In genomic region chr4:15848191-15848842, GRCh38 we compare ENCODE assay signal across 22 cellular contexts.
DNase-seq lines count a peak whose midpoint lies in the region; ATAC-seq and TF ChIP-seq lines count a peak whose summit lies in the region.
"Had no signal": no experiment of that assay in that cellular context is flagged by ENCODE, and none has a peak within 500 bp of the region (broad histone marks: within the 10 kb centered on the region; RNA-seq: fewer than 3 reads in every experiment).

No MANE protein-coding gene starts in this region.

- CTCF ChIA-PET in HCT116 (lab: Charles Lee) = interaction anchor here (1.2 to 2.7 kb wide), 4 partner anchors 22 to 108 kb away, joined by 4 to 12 read pairs (median 10); no protein-coding TSS in a partner anchor

- POLR2A ChIA-PET in HCT116 (lab: Charles Lee) = no interaction called here

- H3K9me3 ChIP-seq in DND-41 (ENCODE audit: insufficient read depth, low read length, severe bottlenecking) = no peaks in the 10 kb centered on the region
- no peaks in the 10 kb centered on the region for H3K9me3 ChIP-seq in HCT116 (ENCODE audit: control insufficient read depth in 1 of 2, insufficient read depth in 1 of 2, low read depth in 1 of 2, low read length in 2 of 2)
- H3K9me3 ChIP-seq: upper lobe of left lung had no signal

- H3K4me2 ChIP-seq in DND-41 (ENCODE audit: insufficient read depth, low read length) (no peak overlapping the region), HCT116 (ENCODE audit: low read length) (peak overlapping the region; percentile 1; the same call in 1 of the 2 replicates)

- H3K36me3 ChIP-seq in DND-41 (ENCODE audit: insufficient read depth, low read length) = peaks cover 52% of the 10 kb centered on the region
- no peaks in the 10 kb centered on the region for H3K36me3 ChIP-seq in HCT116 (ENCODE audit: control insufficient read depth in 1 of 2, insufficient read depth in 2 of 2, low read length in 2 of 2)
- H3K36me3 ChIP-seq: upper lobe of left lung had no signal

- in situ Hi-C loops in astrocyte of the spinal cord (cut with HindIII; ENCODE audit: low sequenced_read_pairs) = no loop called here

- intact Hi-C loops in HCT116 (cut with micrococcal nuclease) = no loop called here

- no peaks in the 10 kb centered on the region for H3K9me2 ChIP-seq in HCT116 (ENCODE audit: insufficient read depth)

- DNase-seq in DND-41 = peak; percentile 28
- peak; percentile 10 for DNase-seq in HCT116 (ENCODE audit: low read depth, low spot score)
- DNase-seq in astrocyte of the spinal cord (ENCODE audit: low read depth, low spot score) = peak; percentile 9
- DNase-seq in foreskin keratinocyte = peak in 1 of 2 donors; percentile 73
- no peak for DNase-seq in DMS114 treated with DMSO at 0.1 percent for 48 hours (lab: John Stamatoyannopoulos, UW; ENCODE audit: unreplicated experiment)
- no peak for DNase-seq in stimulated activated CD4-positive, alpha-beta T cell treated with anti-CD3 and anti-CD28 coated beads, Interleukin-2, amount 100 ng/mL, for 48 hours
- DNase-seq in NCI-H748 (lab: John Stamatoyannopoulos, UW; ENCODE audit: unreplicated experiment) = no peak
- DNase-seq: activated CD4-positive, alpha-beta T cell treated with anti-CD3 and anti-CD28 coated beads for 36 hours; AML-193; COR-L47; cortex of kidney; foreskin melanocyte; hypothalamus; islet precursor cell; MV-4-11; NCI-H187 treated with DMSO at 0.1 percent for 48 hours; NCI-H446 treated with DMSO at 0.1 percent for 48 hours; occipital lobe; retina; upper lobe of left lung had no signal

- H3K4me3 ChIP-seq in DND-41 (ENCODE audit: low read depth in 1 of 2, low read length in 2 of 2) (no peak overlapping the region), HCT116 (replicated peaks in 1 of 2; ENCODE audit: low read depth in 1 of 2, low read length in 2 of 2) (no peak overlapping the region), astrocyte of the spinal cord (ENCODE audit: low read depth, low read length) (no peak overlapping the region)
- H3K4me3 ChIP-seq: lung, upper lobe of left lung had no signal

- BruUV-seq in HCT116 (replicated peaks; lab: Mats Ljungman, UMichigan) = no TSS peak

- peak; percentile 69 for ATAC-seq in DND-41 (ENCODE audit: insufficient read depth, low read depth)
- peak; percentile 73 for ATAC-seq in HCT116
- peak; percentile 70 for ATAC-seq in foreskin keratinocyte
- ATAC-seq: activated CD4-positive, alpha-beta T cell treated with anti-CD3 and anti-CD28 coated beads for 36 hours; activated naive CD4-positive, alpha-beta T cell treated with anti-CD3 and anti-CD28 coated beads, Interleukin-2, amount 50 U/mL, for 72 hours had no signal

- H3K4me1 ChIP-seq in DND-41 (ENCODE audit: insufficient read depth, low read length) (no peaks in the 10 kb centered on the region), HCT116 (ENCODE audit: control insufficient read depth in 1 of 2, insufficient read depth in 2 of 2, low read length in 2 of 2) (peaks cover 0 to 8% of the 10 kb centered on the region in 2 experiments; a peak in 1 of 4 replicates), foreskin keratinocyte (peaks cover 11% of the 10 kb centered on the region)
- H3K4me1 ChIP-seq: upper lobe of left lung had no signal

- no peak for TF ChIP-seq POLR2A in HCT116 (IDR thresholded peaks at IDR 0.05; ENCODE audit: borderline replicate concordance, extremely low read depth, insufficient read depth, insufficient read length)

- TF ChIP-seq CTCF in DND-41 (IDR thresholded peaks at IDR 0.05; ENCODE audit: borderline replicate concordance, extremely low read depth, low read length, poor library complexity, severe bottlenecking) = peak; percentile 32
- peak in 2 of 3 experiments; percentile 44 to 49; a peak in 4 of 6 replicates for TF ChIP-seq CTCF in HCT116 (IDR thresholded peaks at IDR 0.05 in 2 of 3, conservative IDR thresholded peaks at IDR 0.05 in 1 of 3; ENCODE audit: borderline replicate concordance in 1 of 3, insufficient read depth in 1 of 3, low read depth in 2 of 3, low read length in 2 of 3)
- no peak for TF ChIP-seq CTCF in astrocyte of the spinal cord (IDR thresholded peaks at IDR 0.05; ENCODE audit: low read depth, low read length)
- peak; percentile 44 for TF ChIP-seq CTCF in foreskin keratinocyte (conservative IDR thresholded peaks at IDR 0.05)

- no peak overlapping the region for H2AFZ ChIP-seq in DND-41 (ENCODE audit: low read depth, low read length)
- H2AFZ ChIP-seq in HCT116 (ENCODE audit: low read depth, low read length, poor library complexity, severe bottlenecking) = peak overlapping the region; percentile 13

- H3K79me2 ChIP-seq in DND-41 (ENCODE audit: insufficient read depth, low read length) (no peaks in the 10 kb centered on the region), HCT116 (ENCODE audit: insufficient read depth, low read length) (no peaks in the 10 kb centered on the region)

- H3K27me3 ChIP-seq in DND-41 (ENCODE audit: insufficient read depth, low read length, poor library complexity) (no peaks in the 10 kb centered on the region), HCT116 (ENCODE audit: insufficient read depth, low read length) (no peaks in the 10 kb centered on the region), foreskin keratinocyte (no peaks in the 10 kb centered on the region)
- H3K27me3 ChIP-seq: upper lobe of left lung had no signal

- no peak overlapping the region for H3K27ac ChIP-seq in DND-41 (ENCODE audit: low read length)
- H3K27ac ChIP-seq in HCT116 (ENCODE audit: low read depth, low read length) = no peak overlapping the region
- no peak overlapping the region for H3K27ac ChIP-seq in foreskin keratinocyte
- H3K27ac ChIP-seq: upper lobe of left lung had no signal

- TF ChIP-seq RAD21 in HCT116 (IDR thresholded peaks at IDR 0.05; ENCODE audit: low read depth) = peak; percentile 23; the same call in 1 of the 2 replicates

- RAD21 ChIA-PET in HCT116 (lab: Charles Lee; ENCODE audit: low non-redundant PET in 1 of 2, low total read pairs in 2 of 2, uncharacterized antibody in 2 of 2, unreplicated experiment in 2 of 2) = interaction anchor here (0.9 to 1.5 kb wide), 3 partner anchors 43 to 108 kb away, joined by 4 to 8 read pairs (median 5); no protein-coding TSS in a partner anchor

- peaks cover 22% of the 10 kb centered on the region; the same call in 1 of the 2 replicates for H4K20me1 ChIP-seq in DND-41 (ENCODE audit: insufficient read depth, low read length)
- no peaks in the 10 kb centered on the region for H4K20me1 ChIP-seq in HCT116 (ENCODE audit: insufficient read depth)

- no peak overlapping the region for H3K9ac ChIP-seq in DND-41 (ENCODE audit: low read depth, low read length)
- no peak overlapping the region for H3K9ac ChIP-seq in HCT116 (ENCODE audit: low read length)

TF ChIP-seq in HCT116, 20 proteins besides CTCF, POLR2A, EP300 and RAD21 (continues in another document):
- TF ChIP-seq ZFX (IDR thresholded peaks at IDR 0.05) (no peak), MAX (IDR thresholded peaks at IDR 0.05) (no peak), ZBTB33 (IDR thresholded peaks at IDR 0.05; ENCODE audit: extremely low read depth, insufficient replicate concordance, low read length) (no peak), EGR1 (IDR thresholded peaks at IDR 0.05; ENCODE audit: low read depth) (no peak), JUND (IDR thresholded peaks at IDR 0.05) (no peak), CEBPB (IDR thresholded peaks at IDR 0.05; ENCODE audit: low read depth) (no peak), SP1 (IDR thresholded peaks at IDR 0.05; ENCODE audit: low read depth) (no peak), ZNF274 (IDR thresholded peaks at IDR 0.05; ENCODE audit: low read depth, low read length) (no peak), REST (IDR thresholded peaks at IDR 0.05; ENCODE audit: low read depth) (no peak), POLR2AphosphoS5 (IDR thresholded peaks at IDR 0.05; ENCODE audit: low read depth, low read length) (no peak), EZH2phosphoT487 (IDR thresholded peaks at IDR 0.05; ENCODE audit: borderline replicate concordance) (no peak)

Comparison
In these comparisons a context has a peak if more than half of its experiments do, and no peak if none do; other contexts are left out.
1. DNase-seq: peak in DND-41 (single experiment), HCT116 (single experiment) and astrocyte of the spinal cord (single experiment); none in DMS114 treated with DMSO at 0.1 percent for 48 hours (single experiment), stimulated activated CD4-positive, alpha-beta T cell treated with anti-CD3 and anti-CD28 coated beads, Interleukin-2, amount 100 ng/mL, for 48 hours (0 of 2) and NCI-H748 (single experiment).
2. Peak in every context shown above with its lines, with median percentiles within 50 percentile points of each other: ATAC-seq.